33 cellular contexts compared by ENCODE assay signal in genomic region chrX:69096963-69097362, GRCh38.
"Had no signal": no experiment of that assay in that cellular context is flagged by ENCODE, and none has a peak within 500 bp of the region (broad histone marks: within the 10 kb centered on the region; RNA-seq: fewer than 3 reads in every experiment).

No MANE protein-coding gene starts in this region.

- H3K27me3 ChIP-seq: ascending aorta, brain microvascular endothelial cell, esophagus muscularis mucosa, foreskin keratinocyte, hepatocyte, pancreas, suprapubic skin, tibial artery had no signal

- H3K4me2 ChIP-seq: hepatocyte had no signal

- H3K4me1 Mint-ChIP-seq: activated naive CD4-positive, alpha-beta T cell treated with anti-CD3 and anti-CD28 coated beads, Interleukin-2, amount 10 ng/mL, durations not matched to agents 7 days and 5 days; activated naive CD8-positive, alpha-beta T cell treated with anti-CD3 and anti-CD28 coated beads, Interleukin-2, amount 10 ng/mL, durations not matched to agents 7 days and 5 days; stimulated activated naive B cell treated with anti-CD40 and anti-IgM and Interleukin-4, amounts not matched to agents 10 μg/mL and 1 μg/mL and 100 μg/mL, for 72 hours had no signal

- DNase-seq: activated CD4-positive, alpha-beta T cell treated with anti-CD3 and anti-CD28 coated beads for 48 hours; activated CD4-positive, alpha-beta T cell treated with anti-CD3 and anti-CD28 coated beads, Interleukin-2, amount 50 U/mL, for 48 hours; activated CD8-positive, alpha-beta memory T cell treated with anti-CD3 and anti-CD28 coated beads for 24 hours; activated CD8-positive, alpha-beta memory T cell treated with anti-CD3 and anti-CD28 coated beads, Interleukin-2, amount 50 U/mL, for 4 hours; activated effector memory CD4-positive, alpha-beta T cell treated with anti-CD3 and anti-CD28 coated beads, Interleukin-2, amount 50 U/mL, for 16 hours; activated naive CD4-positive, alpha-beta T cell treated with anti-CD3 and anti-CD28 coated beads, Interleukin-2, amount 10 ng/mL, durations not matched to agents 7 days and 5 days; activated naive CD8-positive, alpha-beta T cell treated with anti-CD3 and anti-CD28 coated beads, Interleukin-2, amount 10 ng/mL, durations not matched to agents 7 days and 5 days; activated T-cell treated with anti-CD3 and anti-CD28 coated beads, Interleukin-2, amount 50 U/mL, for 1 hour; brain microvascular endothelial cell; central memory CD4-positive, alpha-beta T cell; foreskin keratinocyte; glutamatergic neuron; left ventricle myocardium inferior; nephron progenitor cell; pancreas; right cardiac atrium; stimulated activated CD4-positive, alpha-beta T cell treated with anti-CD3 and anti-CD28 coated beads, Interleukin-15, amount 100 ng/mL, for 24 hours; stimulated activated CD4-positive, alpha-beta T cell treated with anti-CD3 and anti-CD28 coated beads, Interleukin-2, amount 100 ng/mL, for 24 hours; stimulated activated naive B cell treated with anti-CD40 and anti-IgM and Interleukin-4, amounts not matched to agents 10 μg/mL and 1 μg/mL and 100 μg/mL, for 72 hours; stomach; T1000; tibial artery; WERI-Rb-1 had no signal

- FAIRE-seq: pancreas had no signal

- H2AFZ ChIP-seq: hepatocyte had no signal

- H3K27ac Mint-ChIP-seq: activated naive CD4-positive, alpha-beta T cell treated with anti-CD3 and anti-CD28 coated beads, Interleukin-2, amount 10 ng/mL, durations not matched to agents 7 days and 5 days; activated naive CD8-positive, alpha-beta T cell treated with anti-CD3 and anti-CD28 coated beads, Interleukin-2, amount 10 ng/mL, durations not matched to agents 7 days and 5 days; activated T-helper 1 cell treated with anti-CD3 and anti-CD28 coated beads, Interleukin-12 subunit alpha, Interleukin-12 subunit beta, Interleukin-2, Interleukin-4 antibody, amounts not matched to agents 30 ng/mL and 10 ng/mL and 1 ng/mL, durations not matched to agents 14 hours and 24 hours and 36 hours; dendritic cell treated with granulocyte-macrophage colony-stimulating factor and Interleukin-4, amounts not matched to agents 40 ng/mL and 50 ng/mL, for 4 days; endodermal cell; nephron progenitor cell; stimulated activated naive B cell treated with anti-CD40 and anti-IgM and Interleukin-4, amounts not matched to agents 10 μg/mL and 1 μg/mL and 100 μg/mL, for 72 hours; T-helper 1 cell treated with Interleukin-12 subunit alpha and Interleukin-12 subunit beta and Interleukin-4 antibody, amounts not matched to agents 30 μg/mL and 1 μg/mL, for 36 hours had no signal

- H3K27ac ChIP-seq: ascending aorta, brain microvascular endothelial cell, esophagus muscularis mucosa, foreskin keratinocyte, hepatocyte, left ventricle myocardium inferior, pancreas, stomach, suprapubic skin, tibial artery, WERI-Rb-1 had no signal

- H3K36me3 Mint-ChIP-seq: activated naive CD4-positive, alpha-beta T cell treated with anti-CD3 and anti-CD28 coated beads, Interleukin-2, amount 10 ng/mL, durations not matched to agents 7 days and 5 days; activated naive CD8-positive, alpha-beta T cell treated with anti-CD3 and anti-CD28 coated beads, Interleukin-2, amount 10 ng/mL, durations not matched to agents 7 days and 5 days; stimulated activated naive B cell treated with anti-CD40 and anti-IgM and Interleukin-4, amounts not matched to agents 10 μg/mL and 1 μg/mL and 100 μg/mL, for 72 hours had no signal

- H3K9me3 Mint-ChIP-seq: activated naive CD4-positive, alpha-beta T cell treated with anti-CD3 and anti-CD28 coated beads, Interleukin-2, amount 10 ng/mL, durations not matched to agents 7 days and 5 days; activated naive CD8-positive, alpha-beta T cell treated with anti-CD3 and anti-CD28 coated beads, Interleukin-2, amount 10 ng/mL, durations not matched to agents 7 days and 5 days; activated T-helper 1 cell treated with anti-CD3 and anti-CD28 coated beads, Interleukin-12 subunit alpha, Interleukin-12 subunit beta, Interleukin-2, Interleukin-4 antibody, amounts not matched to agents 30 ng/mL and 10 ng/mL and 1 ng/mL, durations not matched to agents 14 hours and 24 hours and 36 hours; dendritic cell treated with granulocyte-macrophage colony-stimulating factor and Interleukin-4, amounts not matched to agents 40 ng/mL and 50 ng/mL, for 4 days; stimulated activated naive B cell treated with anti-CD40 and anti-IgM and Interleukin-4, amounts not matched to agents 10 μg/mL and 1 μg/mL and 100 μg/mL, for 72 hours; T-helper 1 cell treated with Interleukin-12 subunit alpha and Interleukin-12 subunit beta and Interleukin-4 antibody, amounts not matched to agents 30 μg/mL and 1 μg/mL, for 36 hours had no signal

- H3K4me3 ChIP-seq: ascending aorta, esophagus muscularis mucosa, hepatocyte, left ventricle myocardium inferior, lung, pancreas, stomach, suprapubic skin, tibial artery had no signal

- H3K4me3 Mint-ChIP-seq: activated naive CD4-positive, alpha-beta T cell treated with anti-CD3 and anti-CD28 coated beads, Interleukin-2, amount 10 ng/mL, durations not matched to agents 7 days and 5 days; activated naive CD8-positive, alpha-beta T cell treated with anti-CD3 and anti-CD28 coated beads, Interleukin-2, amount 10 ng/mL, durations not matched to agents 7 days and 5 days; activated T-helper 1 cell treated with anti-CD3 and anti-CD28 coated beads, Interleukin-12 subunit alpha, Interleukin-12 subunit beta, Interleukin-2, Interleukin-4 antibody, amounts not matched to agents 30 ng/mL and 10 ng/mL and 1 ng/mL, durations not matched to agents 14 hours and 24 hours and 36 hours; dendritic cell treated with granulocyte-macrophage colony-stimulating factor and Interleukin-4, amounts not matched to agents 40 ng/mL and 50 ng/mL, for 4 days; endodermal cell; nephron progenitor cell; stimulated activated naive B cell treated with anti-CD40 and anti-IgM and Interleukin-4, amounts not matched to agents 10 μg/mL and 1 μg/mL and 100 μg/mL, for 72 hours; T-helper 1 cell treated with Interleukin-12 subunit alpha and Interleukin-12 subunit beta and Interleukin-4 antibody, amounts not matched to agents 30 μg/mL and 1 μg/mL, for 36 hours had no signal

- H3K27me3 Mint-ChIP-seq: activated naive CD4-positive, alpha-beta T cell treated with anti-CD3 and anti-CD28 coated beads, Interleukin-2, amount 10 ng/mL, durations not matched to agents 7 days and 5 days; activated naive CD8-positive, alpha-beta T cell treated with anti-CD3 and anti-CD28 coated beads, Interleukin-2, amount 10 ng/mL, durations not matched to agents 7 days and 5 days; dendritic cell treated with granulocyte-macrophage colony-stimulating factor and Interleukin-4, amounts not matched to agents 40 ng/mL and 50 ng/mL, for 4 days; stimulated activated naive B cell treated with anti-CD40 and anti-IgM and Interleukin-4, amounts not matched to agents 10 μg/mL and 1 μg/mL and 100 μg/mL, for 72 hours had no signal

- H3K4me1 ChIP-seq: ascending aorta, esophagus muscularis mucosa, foreskin keratinocyte, left ventricle myocardium inferior, pancreas, stomach, suprapubic skin, tibial artery had no signal

- H3K9me3 ChIP-seq: ascending aorta, esophagus muscularis mucosa, left ventricle myocardium inferior, pancreas, stomach, suprapubic skin, tibial artery had no signal

- H3K79me2 ChIP-seq: hepatocyte had no signal

- ATAC-seq: activated CD4-positive, CD25-positive, alpha-beta regulatory T cell treated with anti-CD3 and anti-CD28 coated beads, Interleukin-2, amount 50 U/mL, for 24 hours; foreskin keratinocyte; pancreas; right cardiac atrium; stimulated activated naive B cell treated with anti-CD40 and anti-IgM and Interleukin-4, amounts not matched to agents 10 μg/mL and 1 μg/mL and 100 μg/mL, for 72 hours had no signal

- H3K36me3 ChIP-seq: ascending aorta, brain microvascular endothelial cell, esophagus muscularis mucosa, left ventricle myocardium inferior, pancreas, stomach, suprapubic skin, tibial artery, WERI-Rb-1 had no signal
